ENCODE assay signal across 19 cellular contexts in the genomic region with DNA sequence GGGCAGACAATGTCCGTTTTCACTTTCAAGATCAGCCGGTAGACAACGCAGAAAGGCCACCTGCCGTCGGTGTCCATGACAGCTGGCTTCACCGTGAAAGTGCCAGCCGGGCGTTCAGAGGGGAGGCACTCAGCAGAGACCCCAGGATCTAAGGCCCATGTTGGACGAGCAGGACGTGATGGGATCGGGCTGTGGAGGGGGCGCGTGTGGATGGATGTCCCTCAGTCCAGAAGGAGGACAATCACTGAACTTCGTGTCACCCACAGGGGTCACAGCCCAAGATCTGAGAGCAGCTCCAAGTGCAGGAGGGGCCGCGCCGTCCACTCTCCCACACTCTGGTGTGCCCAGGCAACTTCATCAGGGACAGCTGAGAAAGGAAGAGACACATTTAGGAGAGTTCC.
"Had no signal": no experiment of that assay in that cellular context is flagged by ENCODE, and none has a peak within 500 bp of the region (broad histone marks: within the 10 kb centered on the region; RNA-seq: fewer than 3 reads in every experiment).

No MANE protein-coding gene starts in this region.

- H3K9ac ChIP-seq: SK-N-SH had no signal

- H3K36me3 ChIP-seq: cardiac muscle cell, prostate gland, right atrium auricular region, thoracic aorta had no signal

- H3K4me3 ChIP-seq: cardiac muscle cell, hepatocyte, prostate gland, right atrium auricular region, thoracic aorta had no signal

- H3K27ac ChIP-seq: cardiac muscle cell, hepatocyte, prostate gland, right atrium auricular region, thoracic aorta had no signal

- DNase-seq: activated CD4-positive, alpha-beta T cell treated with anti-CD3 and anti-CD28 coated beads, Interleukin-2, amount 50 U/mL, for 48 hours; activated naive CD4-positive, alpha-beta T cell; activated naive CD8-positive, alpha-beta T cell treated with anti-CD3 and anti-CD28 coated beads for 36 hours; amniotic stem cell; dermis blood vessel endothelial cell; effector memory CD8-positive, alpha-beta T cell; foreskin fibroblast; left colon; nephron progenitor cell; SK-N-SH; small intestine; stimulated activated naive B cell treated with anti-CD40 and anti-IgM and Interleukin-4, amounts not matched to agents 10 μg/mL and 1 μg/mL and 100 μg/mL, for 72 hours had no signal

- FAIRE-seq: small intestine, TTC549 had no signal

- H3K79me2 ChIP-seq: hepatocyte had no signal

- ATAC-seq: activated CD4-positive, alpha-beta T cell treated with anti-CD3 and anti-CD28 coated beads for 36 hours; effector memory CD8-positive, alpha-beta T cell; left colon; stimulated activated naive B cell treated with anti-CD40 and anti-IgM and Interleukin-4, amounts not matched to agents 10 μg/mL and 1 μg/mL and 100 μg/mL, for 72 hours had no signal

- H3K4me1 ChIP-seq: prostate gland had no signal

- H3K9me3 ChIP-seq: prostate gland, right atrium auricular region, SK-N-SH, thoracic aorta had no signal

- H2AFZ ChIP-seq: hepatocyte had no signal

- H3K4me2 ChIP-seq: hepatocyte, SK-N-SH had no signal

- H3K27me3 ChIP-seq: right atrium auricular region had no signal
